Comparison of ENCODE assay signal across 8 cellular contexts in the genomic region with DNA sequence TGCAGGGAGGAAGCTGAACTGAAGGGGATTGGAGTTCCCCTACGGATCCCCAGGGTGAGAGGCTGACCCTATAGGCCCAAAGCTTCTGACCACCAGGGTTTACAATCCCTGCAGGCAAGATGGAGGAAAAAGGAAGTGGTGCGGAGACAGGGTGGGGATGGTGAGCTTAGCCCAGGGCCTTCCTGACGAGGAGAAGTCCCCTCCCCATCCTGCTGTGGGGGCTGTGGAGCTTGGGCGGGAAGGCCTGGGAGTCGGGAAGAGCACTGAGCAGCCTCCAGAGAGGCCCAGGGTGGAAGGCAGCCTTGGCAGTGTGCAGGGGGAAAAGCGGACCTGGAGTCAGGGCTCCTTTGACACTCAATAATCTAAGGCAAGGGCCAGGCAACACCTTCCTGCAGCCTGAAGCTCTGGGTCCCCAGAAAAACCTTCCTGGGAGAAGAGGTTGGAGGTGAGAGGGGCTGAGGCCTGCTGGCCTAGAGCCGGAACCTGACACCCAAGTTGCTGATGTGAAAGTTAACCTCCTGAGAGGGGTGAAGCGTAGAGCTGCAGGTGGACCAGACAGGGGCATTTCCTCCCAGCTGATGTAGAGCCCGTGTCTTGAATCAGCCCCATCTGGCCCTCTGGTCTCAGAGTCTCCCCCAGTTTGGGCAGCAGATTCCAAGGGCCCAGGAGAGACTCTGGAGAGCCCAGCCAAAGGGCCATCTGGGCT. TPM values are rescaled to one million over a fixed set of nuclear protein-coding genes. Genes with fewer than 3 reads are reported as not detected.
A peak's percentile ranks its signal among the peaks of the same experiment; 100 is the strongest.
DNase-seq lines count a peak whose midpoint lies in the region; ATAC-seq and TF ChIP-seq lines count a peak whose summit lies in the region.

No MANE protein-coding gene starts in this region.

- H3K27me3 ChIP-seq in SK-N-SH (ENCODE audit: insufficient read depth): no peaks in the 10 kb centered on the region
- H3K27me3 ChIP-seq in esophagus (ENCODE audit: control insufficient read depth in 1 of 2, insufficient read depth in 2 of 2, low read length in 2 of 2): no peaks in the 10 kb centered on the region
- H3K27me3 ChIP-seq in ovary: no peaks in the 10 kb centered on the region

- peak overlapping the region; percentile 16 to 84; a peak in 3 of 4 replicates for H3K27ac ChIP-seq in SK-N-SH (ENCODE audit: low read depth in 2 of 2, low read length in 1 of 2)
- peak overlapping the region; percentile 92 to 99 for H3K27ac ChIP-seq in esophagus (ENCODE audit: low read depth in 2 of 2, low read length in 1 of 2)
- peak overlapping the region; percentile 97 to 98 for H3K27ac ChIP-seq in ovary

- peaks cover 100% of the 10 kb centered on the region for H3K79me2 ChIP-seq in SK-N-SH (ENCODE audit: insufficient read depth)

- WGBS in SK-N-SH (ENCODE audit: low lambda C conversion rate): 70% methylated on average over 6 of the region's 9 CpGs
- WGBS in esophagus, 2 donors: 37 to 40% methylated on average over 9 of the region's 9 CpGs
- 49 to 55% (median 51%) methylated on average over 9 of the region's 9 CpGs for WGBS in ovary, 3 donors

- no peak for TF ChIP-seq RAD21 in SK-N-SH (IDR thresholded peaks at IDR 0.05; ENCODE audit: low read length)

- H3K9me3 ChIP-seq in SK-N-SH (no peaks in the 10 kb centered on the region), esophagus (ENCODE audit: control insufficient read depth in 2 of 2, insufficient read depth in 1 of 2, low read depth in 1 of 2, low read length in 1 of 2) (no peaks in the 10 kb centered on the region), ovary (no peaks in the 10 kb centered on the region)

- TF ChIP-seq CTCF in SK-N-SH (IDR thresholded peaks at IDR 0.05) (no peak), ovary (IDR thresholded peaks at IDR 0.05) (no peak)

- H2AFZ ChIP-seq in SK-N-SH (ENCODE audit: low read depth): no peak overlapping the region

- CTCF ChIA-PET in SK-N-SH (lab: Yijun Ruan, JAX): interaction anchor here (1.0 to 5.0 kb wide), 5 partner anchors 12 to 98 kb away, joined by 3 to 25 read pairs (median 9); no protein-coding TSS in a partner anchor

- TF ChIP-seq EP300 in SK-N-SH (IDR thresholded peaks at IDR 0.05; ENCODE audit: borderline replicate concordance in 1 of 2, low read depth in 1 of 2, low read length in 1 of 2): no peak
- TF ChIP-seq EP300 in ovary (IDR thresholded peaks at IDR 0.05): no peak

- peak overlapping the region; percentile 62 for H3K4me2 ChIP-seq in SK-N-SH

- H3K4me1 ChIP-seq in SK-N-SH (ENCODE audit: control insufficient read depth in 1 of 2, insufficient read depth in 2 of 2, low read depth in 1 of 2, low read length in 1 of 2) (peaks cover 67 to 72% of the 10 kb centered on the region in 2 experiments), esophagus (ENCODE audit: control insufficient read depth in 2 of 2, insufficient read depth in 2 of 2, low read length in 1 of 2) (peaks cover 21 to 39% of the 10 kb centered on the region in 2 donors), ovary (ENCODE audit: insufficient read depth) (peaks cover 46% of the 10 kb centered on the region)

- intact Hi-C loops in ovary (cut with DNase I): loop anchor here in 1 of 4 donors (10.0 kb wide), 1 partner anchor 729 kb away; no protein-coding TSS in a partner anchor

- H3K9me2 ChIP-seq in SK-N-SH: no peaks in the 10 kb centered on the region

- peaks cover 94% of the 10 kb centered on the region for H4K20me1 ChIP-seq in SK-N-SH (ENCODE audit: insufficient read depth)

- DNase-seq in AML-193 (lab: John Stamatoyannopoulos, UW) (peak; percentile 54 to 65), SK-N-SH (no peak), ovary (peak in 2 of 5 donors; percentile 47 to 57), NCI-H748 treated with DMSO at 0.1 percent for 48 hours (lab: John Stamatoyannopoulos, UW) (no peak), cerebellum (ENCODE audit: low spot score) (no peak)

- ATAC-seq in GM18868 (IDR thresholded peaks at IDR 0.05; ENCODE audit: unreplicated experiment): peak; percentile 26
- ATAC-seq in HG03066 (IDR thresholded peaks at IDR 0.05; ENCODE audit: low read depth, unreplicated experiment): peak; percentile 37

- POLR2A ChIA-PET in SK-N-SH (lab: Yijun Ruan, JAX): no interaction called here

- peak overlapping the region; percentile 17; the same call in 1 of the 2 replicates for H3K9ac ChIP-seq in SK-N-SH

- H3K36me3 ChIP-seq in SK-N-SH (replicated peaks in 1 of 2; ENCODE audit: control insufficient read depth in 1 of 2, insufficient read depth in 2 of 2, low read length in 1 of 2) (peaks cover 6 to 7% of the 10 kb centered on the region in 2 experiments), esophagus (ENCODE audit: control insufficient read depth in 2 of 2, insufficient read depth in 2 of 2, low read length in 1 of 2) (peaks cover 0 to 3% of the 10 kb centered on the region in 2 donors), ovary (no peaks in the 10 kb centered on the region)

- H3F3A ChIP-seq in SK-N-SH (replicated peaks; ENCODE audit: insufficient read depth): peaks cover 18% of the 10 kb centered on the region

- H3K4me3 ChIP-seq in SK-N-SH (ENCODE audit: low read depth in 2 of 2, low read length in 1 of 2) (peak overlapping the region in 1 of 2 experiments; percentile 36; a peak in 1 of 4 replicates), esophagus (ENCODE audit: low read depth in 1 of 2, low read length in 2 of 2) (peak overlapping the region; percentile 37 to 55), ovary (peak overlapping the region; percentile 36)

- no peak for TF ChIP-seq POLR2A in ovary (IDR thresholded peaks at IDR 0.05)

TF ChIP-seq in SK-N-SH, 30 proteins besides CTCF, POLR2A, EP300 and RAD21:
- TF ChIP-seq YY1 (IDR thresholded peaks at IDR 0.05; ENCODE audit: low read depth): no peak
- no peak for TF ChIP-seq RFX5 (IDR thresholded peaks at IDR 0.05; ENCODE audit: low read length)
- TF ChIP-seq POLR2AphosphoS5 (IDR thresholded peaks at IDR 0.05; ENCODE audit: low read depth, low read length): no peak
- no peak for TF ChIP-seq EZH2phosphoT487 (IDR thresholded peaks at IDR 0.05; ENCODE audit: borderline replicate concordance, low read depth)

RNA-seq across cellular contexts. Expression of a gene that starts 6.1 kb away (rescaled TPM):
- polyA plus RNA-seq in SK-N-SH (2012; rRNA removed) (32.7 and 51.0 TPM in 2 replicates), esophagus (10 to 100 TPM; 20.9 to 35.6 TPM), ovary (10 to 100 TPM; 40.1 to 79.4 TPM)
- 20.4 and 31.4 TPM in 2 replicates for polyA plus RNA-seq in SK-N-SH (2012; cell fraction: cytosol; rRNA removed)
- polyA plus RNA-seq in SK-N-SH (2012; cell fraction: nucleus; rRNA removed): 227 and 305 TPM in 2 replicates
- total RNA-seq in ovary (100 to 1,000 TPM in 5 of 7 donors, 10 to 100 TPM in 2; 47.2 to 151 (median 103) TPM), cerebellum (12.1 TPM)

RNA-seq across cellular contexts. Expression of a gene that starts 40.6 kb away (rescaled TPM):
- polyA plus RNA-seq in SK-N-SH (2012; rRNA removed) (7.3 and 8.1 TPM in 2 replicates), esophagus (10 to 100 TPM; 17.7 to 20.6 TPM), ovary (10 to 100 TPM; 24.1 to 41.1 TPM)
- 4.7 and 6.8 TPM in 2 replicates for polyA plus RNA-seq in SK-N-SH (2012; cell fraction: cytosol; rRNA removed)
- polyA plus RNA-seq in SK-N-SH (2012; cell fraction: nucleus; rRNA removed): 13.1 and 16.1 TPM in 2 replicates
- total RNA-seq in ovary (100 to 1,000 TPM in 2 of 7 donors, 10 to 100 TPM in 5; 36.7 to 143 (median 98.3) TPM), cerebellum (7.8 TPM)

RNA-seq across cellular contexts. Expression of a gene that starts 55.0 kb away (rescaled TPM):
- 0.90 and 0.93 TPM in 2 replicates for polyA plus RNA-seq in SK-N-SH (2012; rRNA removed)
- 0.23 and 0.42 TPM in 2 replicates for polyA plus RNA-seq in SK-N-SH (2012; cell fraction: cytosol; rRNA removed)
- 3.8 and 4.7 TPM in 2 replicates for polyA plus RNA-seq in SK-N-SH (2012; cell fraction: nucleus; rRNA removed)
- 10 to 100 TPM; 23.2 to 75.2 TPM for polyA plus RNA-seq in esophagus
- total RNA-seq in ovary: 100 to 1,000 TPM in 3 of 7 donors, 10 to 100 TPM in 4; 50.4 to 132 (median 93.5) TPM
- polyA plus RNA-seq in ovary: 10 to 100 TPM; 16.9 to 68.4 TPM
- total RNA-seq in cerebellum: 11.9 TPM

Comparison
In these comparisons a context has a peak if more than half of its experiments do, and no peak if none do; other contexts are left out.
1. DNase-seq: peak in AML-193 (2 of 2); none in SK-N-SH (single experiment), NCI-H748 treated with DMSO at 0.1 percent for 48 hours (single experiment) and cerebellum (single experiment).
2. Peak in every context shown above with its lines, with median percentiles within 50 percentile points of each other: H3K27ac ChIP-seq.